8 cellular contexts compared by ENCODE assay signal in genomic region chr22:36409911-36410756, GRCh38. TPM values are rescaled to one million over a fixed set of nuclear protein-coding genes. Genes with fewer than 3 reads are reported as not detected.
DNase-seq lines count a peak whose midpoint lies in the region; ATAC-seq and TF ChIP-seq lines count a peak whose summit lies in the region.

No MANE protein-coding gene starts in this region.

- TF ChIP-seq CTCF in osteocyte (IDR thresholded peaks at IDR 0.05) (no peak), upper lobe of right lung (IDR thresholded peaks at IDR 0.05) (no peak)

- H3K27me3 ChIP-seq in upper lobe of right lung: no peaks in the 10 kb centered on the region

- peaks cover 21% of the 10 kb centered on the region for H3K4me1 ChIP-seq in upper lobe of right lung

- H3K36me3 ChIP-seq in upper lobe of right lung: no peaks in the 10 kb centered on the region

- H3K9me3 Mint-ChIP-seq in activated naive CD4-positive, alpha-beta T cell treated with anti-CD3 and anti-CD28 coated beads, Interleukin-2, amount 10 ng/mL, durations not matched to agents 7 days and 5 days: no peaks in the 10 kb centered on the region
- H3K9me3 Mint-ChIP-seq in osteocyte (ENCODE audit: unreplicated experiment): no peaks in the 10 kb centered on the region

- H3K4me1 Mint-ChIP-seq in activated naive CD4-positive, alpha-beta T cell treated with anti-CD3 and anti-CD28 coated beads, Interleukin-2, amount 10 ng/mL, durations not matched to agents 7 days and 5 days: peaks cover 66% of the 10 kb centered on the region
- peaks cover 15% of the 10 kb centered on the region for H3K4me1 Mint-ChIP-seq in osteocyte (ENCODE audit: unreplicated experiment)

- H3K4me3 ChIP-seq in upper lobe of right lung: peak overlapping the region; percentile 34

- H3K4me3 Mint-ChIP-seq in activated naive CD4-positive, alpha-beta T cell treated with anti-CD3 and anti-CD28 coated beads, Interleukin-2, amount 10 ng/mL, durations not matched to agents 7 days and 5 days: peak overlapping the region; percentile 56
- H3K4me3 Mint-ChIP-seq in osteocyte (ENCODE audit: unreplicated experiment): peak overlapping the region; percentile 35

- no peaks in the 10 kb centered on the region for H3K9me3 ChIP-seq in upper lobe of right lung

- no peaks in the 10 kb centered on the region for H3K27me3 Mint-ChIP-seq in activated naive CD4-positive, alpha-beta T cell treated with anti-CD3 and anti-CD28 coated beads, Interleukin-2, amount 10 ng/mL, durations not matched to agents 7 days and 5 days
- no peaks in the 10 kb centered on the region for H3K27me3 Mint-ChIP-seq in osteocyte (ENCODE audit: unreplicated experiment)

- peak overlapping the region; percentile 63 for H3K27ac ChIP-seq in upper lobe of right lung

- CTCF ChIA-PET in activated naive CD4-positive, alpha-beta T cell treated with anti-CD3 and anti-CD28 coated beads, Interleukin-2, amount 10 ng/mL, durations not matched to agents 7 days and 5 days (lab: Charles Lee): no interaction called here

- intact Hi-C loops in Right ventricle myocardium superior (cut with DNase I) (no loop called here), upper lobe of right lung (cut with DNase I) (no loop called here)

- peak; percentile 72 for ATAC-seq in GM21447 (IDR thresholded peaks at IDR 0.05; ENCODE audit: unreplicated experiment)
- peak; percentile 91 for ATAC-seq in Right ventricle myocardium superior (ENCODE audit: poor library complexity)
- peak; percentile 96 for ATAC-seq in upper lobe of right lung
- ATAC-seq in HG03521 (IDR thresholded peaks at IDR 0.05; ENCODE audit: unreplicated experiment): no peak
- no peak for ATAC-seq in GM21717 (IDR thresholded peaks at IDR 0.05; ENCODE audit: unreplicated experiment)

- H3K36me3 Mint-ChIP-seq in activated naive CD4-positive, alpha-beta T cell treated with anti-CD3 and anti-CD28 coated beads, Interleukin-2, amount 10 ng/mL, durations not matched to agents 7 days and 5 days: peaks cover 1% of the 10 kb centered on the region
- no peaks in the 10 kb centered on the region for H3K36me3 Mint-ChIP-seq in osteocyte (ENCODE audit: unreplicated experiment)

- DNase-seq in NCI-H69 (lab: John Stamatoyannopoulos, UW) (peak; percentile 100), Right ventricle myocardium superior (peak; percentile 82), osteocyte (ENCODE audit: extremely low spot score, unreplicated experiment) (no peak), upper lobe of right lung (peak; percentile 96)
- peak; percentile 86 for DNase-seq in activated naive CD4-positive, alpha-beta T cell treated with anti-CD3 and anti-CD28 coated beads, Interleukin-2, amount 10 ng/mL, durations not matched to agents 7 days and 5 days

- H3K27ac Mint-ChIP-seq in activated naive CD4-positive, alpha-beta T cell treated with anti-CD3 and anti-CD28 coated beads, Interleukin-2, amount 10 ng/mL, durations not matched to agents 7 days and 5 days: peak overlapping the region; percentile 88
- H3K27ac Mint-ChIP-seq in osteocyte (ENCODE audit: unreplicated experiment): peak overlapping the region; percentile 47

RNA-seq across cellular contexts. Expression of gene MYH9, which starts 22.4 kb away (rescaled TPM):
- total RNA-seq in Right ventricle myocardium superior (138 TPM), osteocyte (938 and 1,044 TPM in 2 replicates), upper lobe of right lung (842 TPM)

Comparison
In these comparisons a context has a peak if more than half of its experiments do, and no peak if none do; other contexts are left out.
1. ATAC-seq: peak in GM21447 (single experiment), Right ventricle myocardium superior (single experiment) and upper lobe of right lung (single experiment); none in HG03521 (single experiment) and GM21717 (single experiment).